In the genomic region with DNA sequence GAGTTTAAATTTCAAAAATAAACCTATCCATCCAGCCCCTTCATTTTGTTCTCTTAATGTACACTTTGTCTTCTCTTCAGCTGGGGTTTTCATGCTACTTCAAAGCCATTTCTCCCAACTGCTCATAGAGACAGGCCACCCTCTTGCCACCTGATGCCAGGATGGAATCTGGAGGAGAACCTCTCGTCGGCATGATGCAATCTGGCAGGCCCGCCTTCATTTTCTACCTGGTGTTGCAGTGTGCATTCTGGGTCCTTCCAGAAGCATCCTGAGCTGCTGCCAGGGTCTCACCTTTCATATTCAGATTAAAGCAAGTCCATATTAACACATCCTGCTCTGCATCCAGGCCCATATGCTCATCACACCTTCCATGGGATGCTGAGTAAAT, we compare ENCODE assay signal across 39 cellular contexts.
"Had no signal": no experiment of that assay in that cellular context is flagged by ENCODE, and none has a peak within 500 bp of the region (broad histone marks: within the 10 kb centered on the region; RNA-seq: fewer than 3 reads in every experiment).

No MANE protein-coding gene starts in this region.

- H3K4me1 ChIP-seq: adrenal gland, body of pancreas, breast epithelium had no signal

- H3K4me3 ChIP-seq: adrenal gland, body of pancreas, breast epithelium, PC-9 had no signal

- H3K27me3 ChIP-seq: adrenal gland, body of pancreas, breast epithelium had no signal

- DNase-seq: activated B cell treated with CpG ODN at 0.5 μM for 24 hours; activated CD4-positive, alpha-beta memory T cell treated with anti-CD3 and anti-CD28 coated beads, Interleukin-2, amount 10 ng/mL, durations not matched to agents 7 days and 5 days; activated CD4-positive, alpha-beta T cell treated with anti-CD3 and anti-CD28 coated beads for 4 hours; activated CD4-positive, CD25-positive, alpha-beta regulatory T cell treated with anti-CD3 and anti-CD28 coated beads, Interleukin-2, amount 50 U/mL, for 72 hours; activated CD8-positive, alpha-beta memory T cell treated with anti-CD3 and anti-CD28 coated beads for 24 hours; activated CD8-positive, alpha-beta memory T cell treated with anti-CD3 and anti-CD28 coated beads, Interleukin-2, amount 10 ng/mL, durations not matched to agents 7 days and 5 days; activated CD8-positive, alpha-beta memory T cell treated with anti-CD3 and anti-CD28 coated beads, Interleukin-2, amount 50 U/mL, for 48 hours; activated effector memory CD4-positive, alpha-beta T cell treated with anti-CD3 and anti-CD28 coated beads, Interleukin-2, amount 50 U/mL, for 16 hours; activated naive CD4-positive, alpha-beta T cell; activated naive CD4-positive, alpha-beta T cell treated with anti-CD3 and anti-CD28 coated beads, Interleukin-2, amount 50 U/mL, for 16 hours; activated naive CD8-positive, alpha-beta T cell treated with anti-CD3 and anti-CD28 coated beads, Interleukin-2, amount 10 ng/mL, durations not matched to agents 7 days and 5 days; activated T-cell treated with anti-CD3 and anti-CD28 coated beads, Interleukin-2, amount 50 U/mL, for 72 hours; adrenal gland; body of pancreas; cerebellar nuclear complex; Karpas-422; KBM-7; NCI-H1048; NCI-H1105 treated with DMSO at 0.1 percent for 48 hours; NCI-H1436; NCI-H1694; NCI-H1930; NCI-H2081 treated with DMSO at 0.1 percent for 48 hours; NCI-H226; NCI-H446 treated with DMSO at 0.1 percent for 48 hours; NCI-H526; NCI-H748 treated with DMSO at 0.1 percent for 48 hours; NK-92 treated with Interleukin-12 subunit alpha and Interleukin-12 subunit beta, amount 100 ng/mL, for 24 hours; SIG-M5; T-cell; T-helper 17 cell; T-helper 9 cell had no signal

- H3K4me2 ChIP-seq: PC-9 had no signal

- H3K27ac ChIP-seq: adrenal gland, body of pancreas, breast epithelium, PC-9, RWPE1, VCaP had no signal

- H3K36me3 ChIP-seq: adrenal gland, breast epithelium had no signal

- H2AFZ ChIP-seq: PC-9 had no signal

- H3K9me3 ChIP-seq: adrenal gland, body of pancreas, breast epithelium had no signal

- ATAC-seq: activated CD8-positive, alpha-beta memory T cell treated with anti-CD3 and anti-CD28 coated beads, Interleukin-2, amount 10 ng/mL, durations not matched to agents 7 days and 5 days; activated T-cell treated with anti-CD3 and anti-CD28 coated beads, Interleukin-2, amount 50 U/mL, for 72 hours; activated T-helper 17 cell treated with anti-CD3 and anti-CD28 coated beads, Interleukin-2, amount 50 U/mL, for 72 hours; body of pancreas; Right ventricle myocardium inferior; SK-N-SH treated with all-trans-retinoic acid at 6 μM for 48 hours; T-cell; T-helper 17 cell had no signal
